12 cellular contexts compared by ENCODE assay signal in genomic region chr1:148733585-148734310, GRCh38. TPM values are rescaled to one million over a fixed set of nuclear protein-coding genes. Genes with fewer than 3 reads are reported as not detected.
A peak's percentile ranks its signal among the peaks of the same experiment; 100 is the strongest.
DNase-seq lines count a peak whose midpoint lies in the region; ATAC-seq, FAIRE-seq and TF ChIP-seq lines count a peak whose summit lies in the region.
"Not testable (repeated sequence)": the region's sequence is repeated elsewhere in the genome, so short reads cannot be mapped to it uniquely, and the experiment has no call there.
"Had no signal": no experiment of that assay in that cellular context is flagged by ENCODE, and none has a peak within 500 bp of the region (broad histone marks: within the 10 kb centered on the region; RNA-seq: fewer than 3 reads in every experiment).

No MANE protein-coding gene starts in this region.

- not testable (repeated sequence) for H3K4me3 Mint-ChIP-seq in activated CD8-positive, alpha-beta T cell treated with anti-CD3 and anti-CD28 coated beads for 36 hours; naive thymus-derived CD8-positive, alpha-beta T cell

- H3K27ac Mint-ChIP-seq in activated CD8-positive, alpha-beta T cell treated with anti-CD3 and anti-CD28 coated beads for 36 hours; naive thymus-derived CD8-positive, alpha-beta T cell: not testable (repeated sequence)

- peak; percentile 93 for FAIRE-seq in GM12892 (lab: Jason Lieb, UNC)

- DNase-seq in GM12892 (ENCODE audit: insufficient read length); activated CD8-positive, alpha-beta T cell treated with anti-CD3 and anti-CD28 coated beads for 36 hours; naive thymus-derived CD8-positive, alpha-beta T cell: not testable (repeated sequence)

- POLR2A ChIA-PET in activated CD8-positive, alpha-beta T cell treated with anti-CD3 and anti-CD28 coated beads for 36 hours (lab: Charles Lee); naive thymus-derived CD8-positive, alpha-beta T cell (lab: Charles Lee): not testable (repeated sequence)

- H3K4me1 Mint-ChIP-seq in activated CD8-positive, alpha-beta T cell treated with anti-CD3 and anti-CD28 coated beads for 36 hours (ENCODE audit: low read depth); naive thymus-derived CD8-positive, alpha-beta T cell: not testable (repeated sequence)

- H3K9me3 Mint-ChIP-seq in activated CD8-positive, alpha-beta T cell treated with anti-CD3 and anti-CD28 coated beads for 36 hours; naive thymus-derived CD8-positive, alpha-beta T cell: not testable (repeated sequence)

- H3K36me3 Mint-ChIP-seq in activated CD8-positive, alpha-beta T cell treated with anti-CD3 and anti-CD28 coated beads for 36 hours (ENCODE audit: low read depth); naive thymus-derived CD8-positive, alpha-beta T cell: not testable (repeated sequence)

- TF ChIP-seq POLR2A in GM12892 (IDR thresholded peaks at IDR 0.05; ENCODE audit: low read depth, low read length), result not testable (repeated sequence)

- H3K27me3 Mint-ChIP-seq in activated CD8-positive, alpha-beta T cell treated with anti-CD3 and anti-CD28 coated beads for 36 hours; naive thymus-derived CD8-positive, alpha-beta T cell: not testable (repeated sequence)

- not testable (repeated sequence) for TF ChIP-seq CTCF in activated CD8-positive, alpha-beta T cell treated with anti-CD3 and anti-CD28 coated beads for 36 hours (IDR thresholded peaks at IDR 0.05)

- peak; percentile 61 for ATAC-seq in GM19023 (IDR thresholded peaks at IDR 0.05; ENCODE audit: unreplicated experiment)
- ATAC-seq in GM21367 (IDR thresholded peaks at IDR 0.05; ENCODE audit: unreplicated experiment), result peak; percentile 61
- ATAC-seq in HG02588 (IDR thresholded peaks at IDR 0.05; ENCODE audit: unreplicated experiment), result peak; percentile 67
- peak; percentile 52 for ATAC-seq in HG03039 (IDR thresholded peaks at IDR 0.05; ENCODE audit: unreplicated experiment)
- peak; percentile 73 for ATAC-seq in HG03378 (IDR thresholded peaks at IDR 0.05; ENCODE audit: unreplicated experiment)
- ATAC-seq in activated CD8-positive, alpha-beta T cell treated with anti-CD3 and anti-CD28 coated beads for 36 hours, result peak; percentile 83
- ATAC-seq in naive thymus-derived CD8-positive, alpha-beta T cell, result peak; percentile 72 to 79

- CTCF ChIA-PET in activated CD8-positive, alpha-beta T cell treated with anti-CD3 and anti-CD28 coated beads for 36 hours (lab: Charles Lee), result not testable (repeated sequence)

- intact Hi-C loops in activated CD8-positive, alpha-beta T cell treated with anti-CD3 and anti-CD28 coated beads for 36 hours (cut with micrococcal nuclease), result not testable (repeated sequence)

RNA-seq across cellular contexts. Expression of gene NUDT4B, which starts 14.8 kb away (rescaled TPM):
- 5.9 TPM for polyA plus RNA-seq in GM12892 (2012; ENCODE audit: missing spikeins)
- not detected for total RNA-seq in activated CD8-positive, alpha-beta T cell treated with anti-CD3 and anti-CD28 coated beads for 36 hours
- total RNA-seq in naive thymus-derived CD8-positive, alpha-beta T cell, result not detected
- polyA plus RNA-seq in naive thymus-derived CD8-positive, alpha-beta T cell, result 1 to 10 TPM; 5.3 to 8.2 (median 7.5) TPM
- total RNA-seq: A673, cardiac septum, sciatic nerve had no signal
- polyA plus RNA-seq: GM23338 had no signal
